8 cellular contexts compared by ENCODE assay signal in genomic region chr17:57849874-57850754, GRCh38. TPM values are rescaled to one million over a fixed set of nuclear protein-coding genes. Genes with fewer than 3 reads are reported as not detected.
DNase-seq lines count a peak whose midpoint lies in the region; ATAC-seq and TF ChIP-seq lines count a peak whose summit lies in the region.

Gene MRPS23, minus strand, starts transcription at chr17:57850044. Its CDS starts 34 bp downstream, at chr17:57850010.

- peak within 1 kb of the TSS; percentile 95 for H3K27ac Mint-ChIP-seq in activated naive CD8-positive, alpha-beta T cell treated with anti-CD3 and anti-CD28 coated beads, Interleukin-2, amount 50 U/mL, for 24 hours
- peak within 1 kb of the TSS; percentile 95 for H3K27ac Mint-ChIP-seq in type B pancreatic cell

- peak within 1 kb of the TSS; percentile 96 for H3K27ac ChIP-seq in cardiac muscle cell
- H3K27ac ChIP-seq in trophoblast cell (ENCODE audit: low read depth, low read length) = peak within 1 kb of the TSS; percentile 60

- H2AK5ac ChIP-seq in trophoblast cell (ENCODE audit: low read length) = peak within 1 kb of the TSS; percentile 56

- H3K27me3 ChIP-seq in cardiac muscle cell (no peaks in the 10 kb centered on the region), trophoblast cell (ENCODE audit: insufficient read depth, low read length) (no peaks in the 10 kb centered on the region)

- H3K4ac ChIP-seq in trophoblast cell (ENCODE audit: low read depth, low read length) = peak within 1 kb of the TSS; percentile 62

- H3K18ac ChIP-seq in trophoblast cell (ENCODE audit: low read length) = peak within 1 kb of the TSS; percentile 44

- H3K9me3 Mint-ChIP-seq in activated naive CD8-positive, alpha-beta T cell treated with anti-CD3 and anti-CD28 coated beads, Interleukin-2, amount 50 U/mL, for 24 hours = no peaks in the 10 kb centered on the region
- no peaks in the 10 kb centered on the region for H3K9me3 Mint-ChIP-seq in type B pancreatic cell

- no peaks in the 10 kb centered on the region for H3K27me3 Mint-ChIP-seq in activated naive CD8-positive, alpha-beta T cell treated with anti-CD3 and anti-CD28 coated beads, Interleukin-2, amount 50 U/mL, for 24 hours
- H3K27me3 Mint-ChIP-seq in type B pancreatic cell = no peaks in the 10 kb centered on the region

- no peak within 1 kb of the TSS for H2BK12ac ChIP-seq in trophoblast cell (ENCODE audit: low read length)

- peaks cover 6% of the 10 kb centered on the region for H3K79me2 ChIP-seq in trophoblast cell (ENCODE audit: control insufficient read depth, insufficient read depth, low read length, poor library complexity)

- peak; percentile 99 for DNase-seq in GM12865 (ENCODE audit: low read depth)
- DNase-seq in NCI-H1417 treated with DMSO at 0.1 percent for 48 hours (lab: John Stamatoyannopoulos, UW) = peak; percentile 88
- DNase-seq in SW480 (ENCODE audit: low spot score) = peak; percentile 97
- DNase-seq in activated naive CD8-positive, alpha-beta T cell treated with anti-CD3 and anti-CD28 coated beads, Interleukin-2, amount 50 U/mL, for 24 hours = peak; percentile 93
- peak; percentile 99 for DNase-seq in cardiac muscle cell (ENCODE audit: low read depth in 1 of 2, low spot score in 1 of 2)
- peak; percentile 99 for DNase-seq in trophoblast cell
- DNase-seq in type B pancreatic cell (ENCODE audit: extremely low spot score, unreplicated experiment) = peak; percentile 97

- H2BK5ac ChIP-seq in trophoblast cell (ENCODE audit: low read depth, low read length, poor library complexity) = peak within 1 kb of the TSS; percentile 43

- peak within 1 kb of the TSS; percentile 88 for H4K12ac ChIP-seq in trophoblast cell (ENCODE audit: low read depth, low read length)

- H3K9me3 ChIP-seq in cardiac muscle cell (ENCODE audit: low read depth) (no peaks in the 10 kb centered on the region), trophoblast cell (ENCODE audit: insufficient read depth, low read depth, low read length) (no peaks in the 10 kb centered on the region)

- H3K4me1 Mint-ChIP-seq in activated naive CD8-positive, alpha-beta T cell treated with anti-CD3 and anti-CD28 coated beads, Interleukin-2, amount 50 U/mL, for 24 hours = peaks cover 43% of the 10 kb centered on the region
- H3K4me1 Mint-ChIP-seq in type B pancreatic cell (ENCODE audit: unreplicated experiment) = peaks cover 28% of the 10 kb centered on the region

- peak within 1 kb of the TSS; percentile 55 for H2BK120ac ChIP-seq in trophoblast cell (ENCODE audit: insufficient read depth, low read length, poor library complexity)

- peak; percentile 93 for ATAC-seq in HG02763 (IDR thresholded peaks at IDR 0.05; ENCODE audit: unreplicated experiment)
- peak; percentile 95 for ATAC-seq in activated naive CD8-positive, alpha-beta T cell treated with anti-CD3 and anti-CD28 coated beads, Interleukin-2, amount 50 U/mL, for 24 hours

- H2AFZ ChIP-seq in trophoblast cell (ENCODE audit: insufficient read depth, low read length, poor library complexity) = peak within 1 kb of the TSS; percentile 78

- peaks cover 21% of the 10 kb centered on the region for H3K36me3 Mint-ChIP-seq in activated naive CD8-positive, alpha-beta T cell treated with anti-CD3 and anti-CD28 coated beads, Interleukin-2, amount 50 U/mL, for 24 hours (ENCODE audit: low read depth)
- peaks cover 4% of the 10 kb centered on the region for H3K36me3 Mint-ChIP-seq in type B pancreatic cell

- TF ChIP-seq CTCF in GM12865 (IDR thresholded peaks at IDR 0.05; ENCODE audit: insufficient read depth, low read depth, low read length, missing control alignments) (no peak), cardiac muscle cell (IDR thresholded peaks at IDR 0.05; ENCODE audit: low read depth, low read length) (no peak), type B pancreatic cell (conservative IDR thresholded peaks at IDR 0.05) (no peak)

- peak within 1 kb of the TSS; percentile 90 for H3K14ac ChIP-seq in trophoblast cell (ENCODE audit: low read length)

- peak within 1 kb of the TSS; percentile 83 for H3K4me2 ChIP-seq in trophoblast cell (ENCODE audit: low read length)

- peaks cover 10% of the 10 kb centered on the region for H3K36me3 ChIP-seq in cardiac muscle cell
- H3K36me3 ChIP-seq in trophoblast cell (ENCODE audit: control insufficient read depth in 1 of 2, insufficient read depth in 2 of 2, low read length in 2 of 2) = peaks cover 2% of the 10 kb centered on the region in 2 experiments

- peak within 1 kb of the TSS; percentile 97 for H3K4me3 Mint-ChIP-seq in activated naive CD8-positive, alpha-beta T cell treated with anti-CD3 and anti-CD28 coated beads, Interleukin-2, amount 50 U/mL, for 24 hours
- peak within 1 kb of the TSS; percentile 99 for H3K4me3 Mint-ChIP-seq in type B pancreatic cell

- peak within 1 kb of the TSS; percentile 92 for H3K9ac ChIP-seq in trophoblast cell (ENCODE audit: low read length)

- H4K91ac ChIP-seq in trophoblast cell (ENCODE audit: low read depth, low read length) = peak within 1 kb of the TSS; percentile 72

- H3K4me1 ChIP-seq in cardiac muscle cell (ENCODE audit: low read depth) (peaks cover 21% of the 10 kb centered on the region), trophoblast cell (ENCODE audit: control insufficient read depth in 1 of 2, insufficient read depth in 2 of 2, low read length in 2 of 2) (peaks cover 6 to 7% of the 10 kb centered on the region in 2 experiments)

- H4K8ac ChIP-seq in trophoblast cell (ENCODE audit: low read depth, low read length) = peak within 1 kb of the TSS; percentile 97

- peaks cover 6% of the 10 kb centered on the region for H3K79me1 ChIP-seq in trophoblast cell (ENCODE audit: low read length)

- no CpG with 5 or more reads among the region's 57 CpGs for WGBS in trophoblast cell (ENCODE audit: extremely low coverage, insufficient coverage, insufficient read length)

- no peak within 1 kb of the TSS for H3K23ac ChIP-seq in trophoblast cell (ENCODE audit: low read length)

- peak within 1 kb of the TSS; percentile 74 for H3K4me3 ChIP-seq in GM12865 (ENCODE audit: low read depth, low read length)
- H3K4me3 ChIP-seq in cardiac muscle cell = peak within 1 kb of the TSS; percentile 88
- H3K4me3 ChIP-seq in trophoblast cell (ENCODE audit: low read depth, low read length) = peak within 1 kb of the TSS; percentile 98

RNA-seq across cellular contexts. Expression of gene MRPS23, which starts in this region (rescaled TPM):
- total RNA-seq in cardiac muscle cell (24.4 and 34.5 TPM in 2 replicates), type B pancreatic cell (ENCODE audit: low replicate concordance) (35.5 and 46.9 TPM in 2 replicates)
- polyA plus RNA-seq in cardiac muscle cell = 62.7 and 87.9 TPM in 2 replicates
- 14.8 and 17.1 TPM in 2 replicates for polyA plus RNA-seq in trophoblast cell (2013)

Comparison
In these comparisons a context has a peak if more than half of its experiments do, and no peak if none do; other contexts are left out.
1. Peak in every context shown above with its lines: DNase-seq, ATAC-seq, H3K4me3 ChIP-seq and H3K27ac ChIP-seq.